Comparison of ENCODE assay signal across 8 cellular contexts in genomic region chr10:99619090-99619800, GRCh38. TPM values are rescaled to one million over a fixed set of nuclear protein-coding genes. Genes with fewer than 3 reads are reported as not detected.
DNase-seq lines count a peak whose midpoint lies in the region; ATAC-seq and TF ChIP-seq lines count a peak whose summit lies in the region.

No MANE protein-coding gene starts in this region.

- H3K27ac ChIP-seq in mammary epithelial cell (ENCODE audit: insufficient read depth, low read depth, low read length) (peak overlapping the region; percentile 79), mesenchymal stem cell (ENCODE audit: low read length, poor library complexity, severe bottlenecking) (peak overlapping the region; percentile 49)

- H3K18ac ChIP-seq in mesenchymal stem cell (ENCODE audit: low read depth in 1 of 2, low read length in 2 of 2): peak overlapping the region in 1 of 2 experiments; percentile 84

- no peak overlapping the region for H2BK120ac ChIP-seq in mesenchymal stem cell (ENCODE audit: low read depth, low read length)

- BruUV-seq in mammary epithelial cell (replicated peaks; lab: Mats Ljungman, UMichigan): no TSS peak

- no peak overlapping the region for H4K91ac ChIP-seq in mesenchymal stem cell (ENCODE audit: low read length)

- POLR2A ChIA-PET in GM10248 (lab: Yijun Ruan, JAX): interaction anchor here (1.5 kb wide), 1 partner anchor 40 kb away, joined by 4 read pairs; the partner anchor contains the start of gene ENTPD7

- no peak overlapping the region for H2AK5ac ChIP-seq in mesenchymal stem cell (ENCODE audit: low read length, severe bottlenecking)

- WGBS in mammary epithelial cell (ENCODE audit: low coverage, missing lambda C conversion rate): 3% methylated on average over 9 of the region's 9 CpGs
- 6% methylated on average over 9 of the region's 9 CpGs for WGBS in mesenchymal stem cell

- dilution Hi-C loops in mammary epithelial cell (cut with HindIII; ENCODE audit: low sequenced_read_pairs): no loop called here

- H4K20me1 ChIP-seq in mammary epithelial cell (ENCODE audit: insufficient read depth, low read length): no peaks in the 10 kb centered on the region

- peak overlapping the region in 1 of 2 experiments; percentile 16 for H3K23ac ChIP-seq in mesenchymal stem cell (ENCODE audit: low read length in 2 of 2)

- H3K4me3 ChIP-seq in NB4 (ENCODE audit: low read depth, low read length) (peak overlapping the region; percentile 98), mammary epithelial cell (replicated peaks in 1 of 3; ENCODE audit: insufficient read depth in 1 of 3, low read depth in 2 of 3, low read length in 3 of 3) (peak overlapping the region; percentile 65 to 93 (median 76)), mesenchymal stem cell (ENCODE audit: insufficient read depth in 1 of 2, low read depth in 1 of 2, low read length in 2 of 2) (peak overlapping the region; percentile 73 to 99)

- H2BK12ac ChIP-seq in mesenchymal stem cell (ENCODE audit: low read length in 2 of 2): no peak overlapping the region

- no peak for TF ChIP-seq POLR2A in NB4 (IDR thresholded peaks at IDR 0.05; ENCODE audit: extremely low read depth, insufficient read length)

- no peaks in the 10 kb centered on the region for H3K27me3 ChIP-seq in mammary epithelial cell (ENCODE audit: insufficient read depth, low read length)
- no peaks in the 10 kb centered on the region for H3K27me3 ChIP-seq in mesenchymal stem cell (ENCODE audit: control insufficient read depth in 1 of 2, insufficient read depth in 1 of 2, low read length in 2 of 2)

- CTCF ChIA-PET in GM10248 (lab: Yijun Ruan, JAX) (interaction anchor here (1.2 to 3.8 kb wide), 4 partner anchors 10 to 227 kb away, joined by 3 to 11 read pairs (median 6); no protein-coding TSS in a partner anchor), mammary epithelial cell (lab: Charles Lee; ENCODE audit: low non-redundant PET) (no interaction called here)

- H3K79me2 ChIP-seq in mammary epithelial cell (ENCODE audit: insufficient read depth, low read length): peaks cover 54% of the 10 kb centered on the region

- in situ Hi-C loops in mammary epithelial cell (cut with MboI; ENCODE audit: low sequenced_read_pairs in 2 of 2): loop anchor here (10.0 kb wide), 1 partner anchor 184 kb away; the partner anchor contains the start of gene GOT1 (in 2 of the 2)

- TF ChIP-seq CTCF in GM10248 (IDR thresholded peaks at IDR 0.05; ENCODE audit: control extremely low read depth, extremely low read depth, low read depth, missing control alignments) (no peak), NB4 (IDR thresholded peaks at IDR 0.05; ENCODE audit: low read depth, low read length) (no peak), mammary epithelial cell (conservative IDR thresholded peaks at IDR 0.05 in 1 of 2, IDR thresholded peaks at IDR 0.05 in 1 of 2; ENCODE audit: extremely low read depth in 1 of 2, insufficient read depth in 1 of 2, low read depth in 1 of 2, low read length in 2 of 2) (no peak)

- H3K36me3 ChIP-seq in mammary epithelial cell (ENCODE audit: insufficient read depth, low read length) (no peaks in the 10 kb centered on the region), mesenchymal stem cell (ENCODE audit: control insufficient read depth in 1 of 2, insufficient read depth in 2 of 2, low read depth in 1 of 2, low read length in 2 of 2) (peaks cover 0 to 8% of the 10 kb centered on the region in 2 experiments)

- H2BK5ac ChIP-seq in mesenchymal stem cell (ENCODE audit: low read depth, low read length, poor library complexity, severe bottlenecking): no peak overlapping the region

- H3K4me2 ChIP-seq in mammary epithelial cell (ENCODE audit: insufficient read depth, low read depth, low read length) (peak overlapping the region; percentile 74), mesenchymal stem cell (ENCODE audit: low read length, poor library complexity, severe bottlenecking) (peak overlapping the region; percentile 95)

- H4K8ac ChIP-seq in mesenchymal stem cell (ENCODE audit: low read length): no peak overlapping the region

- DNase-seq in GM10248 (ENCODE audit: extremely low spot score): peak; percentile 32
- DNase-seq in NB4 (ENCODE audit: low read depth): peak; percentile 43
- peak; percentile 30 for DNase-seq in mammary epithelial cell
- peak; percentile 69 for DNase-seq in mesenchymal stem cell
- no peak for DNase-seq in NCI-H1092 (lab: John Stamatoyannopoulos, UW)
- DNase-seq in stimulated activated CD4-positive, alpha-beta T cell treated with anti-CD3 and anti-CD28 coated beads, Interleukin-4, amount 100 ng/mL, for 4 hours: no peak
- no peak for DNase-seq in amniotic stem cell (lab: John Stamatoyannopoulos, UW)

- peak overlapping the region; percentile 34 to 68 for H3K4ac ChIP-seq in mesenchymal stem cell (ENCODE audit: low read depth in 1 of 2, low read length in 2 of 2)

- H2AFZ ChIP-seq in mammary epithelial cell (ENCODE audit: low read depth, low read length) (peak overlapping the region; percentile 34), mesenchymal stem cell (ENCODE audit: low read depth, low read length) (no peak overlapping the region)

- no peak overlapping the region for H2BK15ac ChIP-seq in mesenchymal stem cell (ENCODE audit: low read depth, poor library complexity, severe bottlenecking)

- H3K9me3 ChIP-seq in mammary epithelial cell (replicated peaks; ENCODE audit: insufficient read depth, low read length): no peaks in the 10 kb centered on the region
- no peaks in the 10 kb centered on the region for H3K9me3 ChIP-seq in mesenchymal stem cell (ENCODE audit: control insufficient read depth, low read length)

- peak overlapping the region; percentile 97 for H3K9ac ChIP-seq in mammary epithelial cell (ENCODE audit: insufficient read depth, low read length)
- H3K9ac ChIP-seq in mesenchymal stem cell (ENCODE audit: low read length): peak overlapping the region; percentile 98

- peaks cover 22% of the 10 kb centered on the region for H3K4me1 ChIP-seq in mammary epithelial cell (ENCODE audit: insufficient read depth, low read length)
- H3K4me1 ChIP-seq in mesenchymal stem cell (ENCODE audit: control insufficient read depth, insufficient read depth, low read depth, low read length): peaks cover 3% of the 10 kb centered on the region

- intact Hi-C loops in mammary epithelial cell (cut with micrococcal nuclease): no loop called here

- peak overlapping the region in 1 of 2 experiments; percentile 41 for H3K14ac ChIP-seq in mesenchymal stem cell (ENCODE audit: low read length in 2 of 2)

- ATAC-seq in GM18870 (IDR thresholded peaks at IDR 0.05; ENCODE audit: unreplicated experiment): no peak

- H3K79me1 ChIP-seq in mesenchymal stem cell (replicated peaks; ENCODE audit: low read length, poor library complexity, severe bottlenecking): peaks cover 13% of the 10 kb centered on the region

RNA-seq across cellular contexts. Expression of gene SLC25A28, which starts 1.0 kb away (rescaled TPM):
- 10 to 100 TPM; 16.8 to 40.5 TPM for total RNA-seq in mammary epithelial cell
- 31.9 TPM for polyA plus RNA-seq in mammary epithelial cell
- polyA minus RNA-seq in mammary epithelial cell: 15.7 TPM
- 36.1 TPM for polyA plus RNA-seq in mesenchymal stem cell (2013, experiment 1 of 2)
- polyA plus RNA-seq in mesenchymal stem cell (2013, experiment 2 of 2): 35.3 TPM

RNA-seq across cellular contexts. Expression of gene ENTPD7, which starts 40.1 kb away (rescaled TPM):
- 10 to 100 TPM; 23.2 to 47.2 TPM for total RNA-seq in mammary epithelial cell
- 18.3 TPM for polyA plus RNA-seq in mammary epithelial cell
- 34.5 TPM for polyA minus RNA-seq in mammary epithelial cell
- polyA plus RNA-seq in mesenchymal stem cell (2013, experiment 1 of 2): 16.1 TPM
- 16.0 TPM for polyA plus RNA-seq in mesenchymal stem cell (2013, experiment 2 of 2)

Comparison
In these comparisons a context has a peak if more than half of its experiments do, and no peak if none do; other contexts are left out.
1. DNase-seq: peak in GM10248 (single experiment), NB4 (single experiment), mammary epithelial cell (single experiment) and mesenchymal stem cell (single experiment); none in NCI-H1092 (single experiment), stimulated activated CD4-positive, alpha-beta T cell treated with anti-CD3 and anti-CD28 coated beads, Interleukin-4, amount 100 ng/mL, for 4 hours (0 of 2) and amniotic stem cell (single experiment).
2. Peak in every context shown above with its lines, with median percentiles within 50 percentile points of each other: H3K4me3 ChIP-seq.